In genomic region chr17:8894189-8894611, GRCh38 we compare ENCODE assay signal across 13 cellular contexts. TPM values are rescaled to one million over a fixed set of nuclear protein-coding genes. Genes with fewer than 3 reads are reported as not detected.
DNase-seq lines count a peak whose midpoint lies in the region; ATAC-seq and TF ChIP-seq lines count a peak whose summit lies in the region.
"Had no signal": no experiment of that assay in that cellular context is flagged by ENCODE, and none has a peak within 500 bp of the region (broad histone marks: within the 10 kb centered on the region; RNA-seq: fewer than 3 reads in every experiment).

No MANE protein-coding gene starts in this region.

- H2AFZ ChIP-seq in SK-N-SH (ENCODE audit: low read depth) = peak overlapping the region; percentile 67; the same call in 1 of the 2 replicates

- DNase-seq in activated CD4-positive, alpha-beta T cell treated with anti-CD3 and anti-CD28 coated beads, Interleukin-2, amount 10 ng/mL, durations not matched to agents 24 days and 14 days = no peak
- DNase-seq in activated CD4-positive, alpha-beta T cell treated with anti-CD3 and anti-CD28 coated beads for 36 hours = no peak
- peak; percentile 37 for DNase-seq in SK-N-SH
- DNase-seq in stimulated activated effector memory CD8-positive, alpha-beta T cell treated with anti-CD3 and anti-CD28 coated beads, Interleukin-12 subunit alpha, Interleukin-12 subunit beta, amount 100 ng/mL, for 72 hours (ENCODE audit: low spot score in 2 of 2) = no peak
- DNase-seq in NCI-H2081 (lab: John Stamatoyannopoulos, UW) = no peak
- DNase-seq: cortex of kidney had no signal

- CTCF ChIA-PET in activated CD4-positive, alpha-beta T cell treated with anti-CD3 and anti-CD28 coated beads for 36 hours (lab: Charles Lee) = interaction anchor here (0.8 to 2.6 kb wide), 9 partner anchors 28 to 108 kb away, joined by 3 to 13 read pairs (median 5); no protein-coding TSS in a partner anchor
- CTCF ChIA-PET in SK-N-SH (lab: Yijun Ruan, JAX) = interaction anchor here (1.1 to 2.3 kb wide), 20 partner anchors 8 to 834 kb away, joined by 3 to 12 read pairs (median 5); no protein-coding TSS in a partner anchor

- POLR2A ChIA-PET in activated CD4-positive, alpha-beta T cell treated with anti-CD3 and anti-CD28 coated beads for 36 hours (lab: Charles Lee) = no interaction called here
- POLR2A ChIA-PET in SK-N-SH (lab: Yijun Ruan, JAX) = no interaction called here

- intact Hi-C loops in activated CD4-positive, alpha-beta T cell treated with anti-CD3 and anti-CD28 coated beads, Interleukin-2, amount 10 ng/mL, durations not matched to agents 24 days and 14 days (cut with micrococcal nuclease) = loop anchor here (2.0 to 10.0 kb wide), 4 partner anchors 35 to 509 kb away; partner anchors contain the start of genes CCDC42 and RPL26
- intact Hi-C loops in activated CD4-positive, alpha-beta T cell treated with anti-CD3 and anti-CD28 coated beads for 36 hours (cut with DNase I, micrococcal nuclease) = loop anchor here in 1 of 2 experiments (2.0 kb wide), 1 partner anchor 139 kb away; no protein-coding TSS in a partner anchor

- H3K9me2 ChIP-seq in SK-N-SH = no peaks in the 10 kb centered on the region

- no peaks in the 10 kb centered on the region for H3K79me2 ChIP-seq in SK-N-SH (ENCODE audit: insufficient read depth)

- no peak for TF ChIP-seq RAD21 in SK-N-SH (IDR thresholded peaks at IDR 0.05; ENCODE audit: low read length)

- no peak for TF ChIP-seq CTCF in SK-N-SH (IDR thresholded peaks at IDR 0.05)

- H3F3A ChIP-seq in SK-N-SH (replicated peaks; ENCODE audit: insufficient read depth) = no peaks in the 10 kb centered on the region

- peaks cover 66% of the 10 kb centered on the region for H3K36me3 Mint-ChIP-seq in activated CD4-positive, alpha-beta T cell treated with anti-CD3 and anti-CD28 coated beads, Interleukin-2, amount 10 ng/mL, durations not matched to agents 24 days and 14 days (ENCODE audit: low read depth)
- H3K36me3 Mint-ChIP-seq in activated CD4-positive, alpha-beta T cell treated with anti-CD3 and anti-CD28 coated beads for 36 hours (ENCODE audit: low read depth) = peaks cover 30% of the 10 kb centered on the region
- peaks cover 98% of the 10 kb centered on the region for H3K36me3 Mint-ChIP-seq in stimulated activated effector memory CD8-positive, alpha-beta T cell treated with anti-CD3 and anti-CD28 coated beads, Interleukin-12 subunit alpha, Interleukin-12 subunit beta, amount 100 ng/mL, for 72 hours

- H3K4me1 ChIP-seq in SK-N-SH (ENCODE audit: control insufficient read depth in 1 of 2, insufficient read depth in 2 of 2, low read depth in 1 of 2, low read length in 1 of 2) = no peaks in the 10 kb centered on the region
- peaks cover 3% of the 10 kb centered on the region for H3K4me1 ChIP-seq in iPS-15b (ENCODE audit: control insufficient read depth, insufficient read depth, low read length)
- H3K4me1 ChIP-seq: Caco-2, suprapubic skin had no signal

- H3K9ac ChIP-seq in SK-N-SH (no peak overlapping the region), iPS-15b (ENCODE audit: low read depth, low read length) (peak overlapping the region; percentile 3)

- H3K4me3 ChIP-seq in SK-N-SH (ENCODE audit: low read depth in 2 of 2, low read length in 1 of 2) (peak overlapping the region; percentile 17 to 21; a peak in 1 of 4 replicates), iPS-15b (ENCODE audit: low read depth, low read length) (peak overlapping the region; percentile 51)
- H3K4me3 ChIP-seq: suprapubic skin had no signal

- no peaks in the 10 kb centered on the region for H3K9me3 Mint-ChIP-seq in activated CD4-positive, alpha-beta T cell treated with anti-CD3 and anti-CD28 coated beads, Interleukin-2, amount 10 ng/mL, durations not matched to agents 24 days and 14 days
- H3K9me3 Mint-ChIP-seq in activated CD4-positive, alpha-beta T cell treated with anti-CD3 and anti-CD28 coated beads for 36 hours (ENCODE audit: low read depth) = no peaks in the 10 kb centered on the region
- H3K9me3 Mint-ChIP-seq in stimulated activated effector memory CD8-positive, alpha-beta T cell treated with anti-CD3 and anti-CD28 coated beads, Interleukin-12 subunit alpha, Interleukin-12 subunit beta, amount 100 ng/mL, for 72 hours = no peaks in the 10 kb centered on the region

- ATAC-seq in activated CD4-positive, alpha-beta T cell treated with anti-CD3 and anti-CD28 coated beads for 36 hours = no peak
- no peak for ATAC-seq in stimulated activated effector memory CD8-positive, alpha-beta T cell treated with anti-CD3 and anti-CD28 coated beads, Interleukin-12 subunit alpha, Interleukin-12 subunit beta, amount 100 ng/mL, for 72 hours
- ATAC-seq in GM19351 (IDR thresholded peaks at IDR 0.05; ENCODE audit: unreplicated experiment) = no peak
- ATAC-seq in HG02798 (IDR thresholded peaks at IDR 0.05; ENCODE audit: poor library complexity, unreplicated experiment) = no peak

- H3K4me1 Mint-ChIP-seq in activated CD4-positive, alpha-beta T cell treated with anti-CD3 and anti-CD28 coated beads, Interleukin-2, amount 10 ng/mL, durations not matched to agents 24 days and 14 days = peaks cover 61% of the 10 kb centered on the region
- H3K4me1 Mint-ChIP-seq in activated CD4-positive, alpha-beta T cell treated with anti-CD3 and anti-CD28 coated beads for 36 hours = peaks cover 62% of the 10 kb centered on the region
- peaks cover 68% of the 10 kb centered on the region for H3K4me1 Mint-ChIP-seq in stimulated activated effector memory CD8-positive, alpha-beta T cell treated with anti-CD3 and anti-CD28 coated beads, Interleukin-12 subunit alpha, Interleukin-12 subunit beta, amount 100 ng/mL, for 72 hours

- peak overlapping the region; percentile 35; the same call in 1 of the 2 replicates for H3K4me2 ChIP-seq in SK-N-SH

- H3K4me3 Mint-ChIP-seq in activated CD4-positive, alpha-beta T cell treated with anti-CD3 and anti-CD28 coated beads, Interleukin-2, amount 10 ng/mL, durations not matched to agents 24 days and 14 days = no peak overlapping the region
- no peak overlapping the region for H3K4me3 Mint-ChIP-seq in activated CD4-positive, alpha-beta T cell treated with anti-CD3 and anti-CD28 coated beads for 36 hours
- no peak overlapping the region for H3K4me3 Mint-ChIP-seq in stimulated activated effector memory CD8-positive, alpha-beta T cell treated with anti-CD3 and anti-CD28 coated beads, Interleukin-12 subunit alpha, Interleukin-12 subunit beta, amount 100 ng/mL, for 72 hours

- no peak for TF ChIP-seq EP300 in SK-N-SH (IDR thresholded peaks at IDR 0.05; ENCODE audit: borderline replicate concordance in 1 of 2, low read depth in 1 of 2, low read length in 1 of 2)

- H3K9me3 ChIP-seq in SK-N-SH (no peaks in the 10 kb centered on the region), iPS-15b (ENCODE audit: control insufficient read depth, insufficient read depth, low read length) (no peaks in the 10 kb centered on the region)
- H3K9me3 ChIP-seq: Caco-2, suprapubic skin had no signal

- H3K27me3 ChIP-seq in SK-N-SH (ENCODE audit: insufficient read depth) (peaks cover 26% of the 10 kb centered on the region; the same call in 1 of the 2 replicates), iPS-15b (ENCODE audit: control insufficient read depth, insufficient read depth, low read length) (no peaks in the 10 kb centered on the region)
- H3K27me3 ChIP-seq: suprapubic skin had no signal

- no peaks in the 10 kb centered on the region for H3K36me3 ChIP-seq in SK-N-SH (replicated peaks in 1 of 2; ENCODE audit: control insufficient read depth in 1 of 2, insufficient read depth in 2 of 2, low read length in 1 of 2)
- H3K36me3 ChIP-seq in iPS-15b (ENCODE audit: control insufficient read depth, insufficient read depth, low read length) = no peaks in the 10 kb centered on the region
- H3K36me3 ChIP-seq: suprapubic skin had no signal

- H3K27ac Mint-ChIP-seq in activated CD4-positive, alpha-beta T cell treated with anti-CD3 and anti-CD28 coated beads, Interleukin-2, amount 10 ng/mL, durations not matched to agents 24 days and 14 days = peak overlapping the region; percentile 16
- H3K27ac Mint-ChIP-seq in activated CD4-positive, alpha-beta T cell treated with anti-CD3 and anti-CD28 coated beads for 36 hours = no peak overlapping the region
- peak overlapping the region; percentile 16 for H3K27ac Mint-ChIP-seq in stimulated activated effector memory CD8-positive, alpha-beta T cell treated with anti-CD3 and anti-CD28 coated beads, Interleukin-12 subunit alpha, Interleukin-12 subunit beta, amount 100 ng/mL, for 72 hours

- H3K27ac ChIP-seq in SK-N-SH (ENCODE audit: low read depth in 2 of 2, low read length in 1 of 2) = no peak overlapping the region
- H3K27ac ChIP-seq: suprapubic skin had no signal

- H4K20me1 ChIP-seq in SK-N-SH (ENCODE audit: insufficient read depth) = no peaks in the 10 kb centered on the region

- WGBS in SK-N-SH (ENCODE audit: low lambda C conversion rate) = 41% methylated on average over 8 of the region's 16 CpGs

- H3K27me3 Mint-ChIP-seq in activated CD4-positive, alpha-beta T cell treated with anti-CD3 and anti-CD28 coated beads, Interleukin-2, amount 10 ng/mL, durations not matched to agents 24 days and 14 days = no peaks in the 10 kb centered on the region
- no peaks in the 10 kb centered on the region for H3K27me3 Mint-ChIP-seq in activated CD4-positive, alpha-beta T cell treated with anti-CD3 and anti-CD28 coated beads for 36 hours

TF ChIP-seq in SK-N-SH, 30 proteins besides CTCF, POLR2A, EP300 and RAD21:
- TF ChIP-seq ELF1 (IDR thresholded peaks at IDR 0.05) = no peak
- TF ChIP-seq FOXM1 (IDR thresholded peaks at IDR 0.05; ENCODE audit: low read depth) = no peak
- no peak for TF ChIP-seq USF1 (IDR thresholded peaks at IDR 0.05; ENCODE audit: borderline replicate concordance, low read depth)
- TF ChIP-seq CHD2 (IDR thresholded peaks at IDR 0.05; ENCODE audit: low read length, partially characterized antibody) = no peak
- TF ChIP-seq MAX (IDR thresholded peaks at IDR 0.05; ENCODE audit: low read depth) = no peak
- no peak for TF ChIP-seq RCOR1 (IDR thresholded peaks at IDR 0.05; ENCODE audit: low read length)

RNA-seq across cellular contexts. Expression of gene PIK3R6, which starts 26.7 kb away (rescaled TPM):
- total RNA-seq in activated CD4-positive, alpha-beta T cell treated with anti-CD3 and anti-CD28 coated beads, Interleukin-2, amount 10 ng/mL, durations not matched to agents 24 days and 14 days = 3.7 and 4.5 TPM in 2 replicates
- 1 to 10 TPM in 1 of 2 experiments, under 1 TPM in 1; 0.96 to 1.8 TPM for total RNA-seq in activated CD4-positive, alpha-beta T cell treated with anti-CD3 and anti-CD28 coated beads for 36 hours
- polyA plus RNA-seq in SK-N-SH (2012; rRNA removed) = 0.03 and 0.06 TPM in 2 replicates
- 0.03 TPM in 1 of 2 replicates, not detected in the other for polyA plus RNA-seq in SK-N-SH (2012; cell fraction: cytosol; rRNA removed)
- 0.08 and 0.27 TPM in 2 replicates for polyA plus RNA-seq in SK-N-SH (2012; cell fraction: nucleus; rRNA removed)
- total RNA-seq: Caco-2, RPMI7951 had no signal
- polyA plus RNA-seq: neural cell had no signal
